Comparison of ENCODE assay signal across 19 cellular contexts in the genomic region with DNA sequence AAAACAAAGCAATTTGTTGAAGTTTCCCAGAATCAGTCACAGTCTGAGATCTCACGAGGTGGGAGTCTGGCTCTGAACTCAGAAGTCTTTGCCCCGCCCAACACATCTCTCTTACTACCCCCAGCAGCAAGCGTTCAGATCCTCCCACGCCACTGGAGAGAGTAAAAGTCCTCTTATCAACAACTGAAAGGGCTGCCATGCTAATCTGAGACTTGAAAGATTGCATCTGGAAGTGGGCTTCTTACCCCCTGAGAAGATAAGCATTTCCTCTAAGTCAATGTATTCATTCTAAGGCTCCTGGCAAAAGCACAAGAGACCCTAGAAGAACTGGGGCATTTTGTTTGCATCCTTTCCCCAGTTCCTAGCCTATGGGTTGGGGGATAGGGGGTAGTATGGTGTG. TPM values are rescaled to one million over a fixed set of nuclear protein-coding genes. Genes with fewer than 3 reads are reported as not detected.
DNase-seq lines count a peak whose midpoint lies in the region; ATAC-seq and TF ChIP-seq lines count a peak whose summit lies in the region.
"Had no signal": no experiment of that assay in that cellular context is flagged by ENCODE, and none has a peak within 500 bp of the region (broad histone marks: within the 10 kb centered on the region; RNA-seq: fewer than 3 reads in every experiment).

No MANE protein-coding gene starts in this region.

- ATAC-seq in natural killer cell (no peak), HG03378 (IDR thresholded peaks at IDR 0.05; ENCODE audit: unreplicated experiment) (no peak)
- no peak for ATAC-seq in natural killer cell treated with Interleukin-12 subunit alpha and Interleukin-12 subunit beta and Interleukin-15 and Interleukin-18, amount 100 ng/mL, for 72 hours
- ATAC-seq: activated naive CD4-positive, alpha-beta T cell treated with anti-CD3 and anti-CD28 coated beads, Interleukin-2, amount 50 U/mL, for 72 hours; effector memory CD8-positive, alpha-beta T cell; mucosa of descending colon; Right ventricle myocardium inferior had no signal

- peak overlapping the region; percentile 85 for H3K27ac ChIP-seq in VCaP
- H3K27ac ChIP-seq: parathyroid adenoma, upper lobe of left lung had no signal

- TF ChIP-seq CTCF in natural killer cell (IDR thresholded peaks at IDR 0.05) = no peak
- TF ChIP-seq CTCF in VCaP (conservative IDR thresholded peaks at IDR 0.05) = no peak

- no peaks in the 10 kb centered on the region for H3K36me3 Mint-ChIP-seq in natural killer cell
- no peaks in the 10 kb centered on the region for H3K36me3 Mint-ChIP-seq in natural killer cell treated with Interleukin-12 subunit alpha and Interleukin-12 subunit beta and Interleukin-15 and Interleukin-18, amount 100 ng/mL, for 72 hours

- DNase-seq in natural killer cell = no peak
- DNase-seq in natural killer cell treated with Interleukin-12 subunit alpha and Interleukin-12 subunit beta and Interleukin-15 and Interleukin-18, amount 100 ng/mL, for 72 hours (ENCODE audit: low spot score) = no peak
- peak; percentile 23 for DNase-seq in iPS-NIHi7 (ENCODE audit: extremely low spot score)
- DNase-seq in DMS53 treated with DMSO at 0.1 percent for 48 hours (lab: John Stamatoyannopoulos, UW; ENCODE audit: unreplicated experiment) = no peak
- DNase-seq in posterior vena cava (ENCODE audit: low spot score) = no peak
- no peak for DNase-seq in activated CD4-positive, CD25-positive, alpha-beta regulatory T cell treated with anti-CD3 and anti-CD28 coated beads, Interleukin-2, amount 50 U/mL, for 72 hours
- DNase-seq: activated CD4-positive, alpha-beta T cell treated with anti-CD3 and anti-CD28 coated beads for 1 hour; effector memory CD8-positive, alpha-beta T cell; KG1; mucosa of descending colon; NCI-H1092; stimulated activated naive CD4-positive, alpha-beta T cell treated with Interleukin-2 at 50 U/mL for 16 hours; upper lobe of left lung had no signal

- H3K4me3 Mint-ChIP-seq in natural killer cell = peak overlapping the region; percentile 30
- no peak overlapping the region for H3K4me3 Mint-ChIP-seq in natural killer cell treated with Interleukin-12 subunit alpha and Interleukin-12 subunit beta and Interleukin-15 and Interleukin-18, amount 100 ng/mL, for 72 hours

- H3K27me3 Mint-ChIP-seq in natural killer cell (ENCODE audit: low read depth in 2 of 2) = peaks cover 53 to 55% of the 10 kb centered on the region in 2 donors
- peaks cover 49 to 60% of the 10 kb centered on the region in 2 donors for H3K27me3 Mint-ChIP-seq in natural killer cell treated with Interleukin-12 subunit alpha and Interleukin-12 subunit beta and Interleukin-15 and Interleukin-18, amount 100 ng/mL, for 72 hours

- no peak overlapping the region for H3K27ac Mint-ChIP-seq in natural killer cell
- H3K27ac Mint-ChIP-seq in natural killer cell treated with Interleukin-12 subunit alpha and Interleukin-12 subunit beta and Interleukin-15 and Interleukin-18, amount 100 ng/mL, for 72 hours = no peak overlapping the region
- H3K27ac Mint-ChIP-seq: activated naive CD4-positive, alpha-beta T cell treated with anti-CD3 and anti-CD28 coated beads, Interleukin-2, amount 50 U/mL, for 72 hours; effector memory CD8-positive, alpha-beta T cell had no signal

- peaks cover 11 to 17% of the 10 kb centered on the region in 2 donors for H3K4me1 Mint-ChIP-seq in natural killer cell
- H3K4me1 Mint-ChIP-seq in natural killer cell treated with Interleukin-12 subunit alpha and Interleukin-12 subunit beta and Interleukin-15 and Interleukin-18, amount 100 ng/mL, for 72 hours (ENCODE audit: low read depth in 2 of 2) = peaks cover 10 to 14% of the 10 kb centered on the region in 2 donors

- intact Hi-C loops in natural killer cell (cut with micrococcal nuclease) (no loop called here), posterior vena cava (cut with DNase I) (no loop called here)

- no peaks in the 10 kb centered on the region for H3K9me3 Mint-ChIP-seq in natural killer cell
- no peaks in the 10 kb centered on the region for H3K9me3 Mint-ChIP-seq in natural killer cell treated with Interleukin-12 subunit alpha and Interleukin-12 subunit beta and Interleukin-15 and Interleukin-18, amount 100 ng/mL, for 72 hours
- H3K9me3 Mint-ChIP-seq: activated naive CD4-positive, alpha-beta T cell treated with anti-CD3 and anti-CD28 coated beads, Interleukin-2, amount 50 U/mL, for 72 hours; effector memory CD8-positive, alpha-beta T cell had no signal

RNA-seq across cellular contexts. Expression of gene STON2, which starts 34.1 kb away (rescaled TPM):
- total RNA-seq in natural killer cell (1 to 10 TPM; 1.7 to 4.8 (median 3.8) TPM), posterior vena cava (10 to 100 TPM; 20.5 to 25.1 TPM)
- total RNA-seq in natural killer cell treated with Interleukin-12 subunit alpha and Interleukin-12 subunit beta and Interleukin-15 and Interleukin-18, amount 100 ng/mL, for 72 hours = under 1 TPM; 0.42 to 0.55 TPM
- total RNA-seq: fibroblast of villous mesenchyme had no signal
